ENCODE assay signal across 18 cellular contexts in the genomic region with DNA sequence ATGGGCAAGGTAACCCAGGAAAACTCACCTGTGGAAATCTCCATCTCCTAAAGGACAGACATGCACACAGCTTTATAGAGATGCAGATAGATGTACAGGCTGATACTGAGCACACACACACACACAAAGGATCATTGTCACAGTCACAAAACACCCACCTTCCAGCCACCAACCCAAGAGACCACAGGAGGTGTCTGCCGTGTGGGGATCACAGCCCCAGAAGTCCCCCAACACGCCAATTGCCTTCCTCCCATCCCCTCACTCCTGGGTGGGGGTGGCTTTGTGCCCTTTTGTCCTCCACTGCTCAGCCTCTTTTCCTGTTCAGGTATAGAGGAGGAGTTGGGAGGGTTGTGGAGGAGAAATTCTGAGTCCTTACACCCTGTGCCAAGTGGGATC. TPM values are rescaled to one million over a fixed set of nuclear protein-coding genes. Genes with fewer than 3 reads are reported as not detected.
A peak's percentile ranks its signal among the peaks of the same experiment; 100 is the strongest.
DNase-seq lines count a peak whose midpoint lies in the region; ATAC-seq and TF ChIP-seq lines count a peak whose summit lies in the region.
"Had no signal": no experiment of that assay in that cellular context is flagged by ENCODE, and none has a peak within 500 bp of the region (broad histone marks: within the 10 kb centered on the region; RNA-seq: fewer than 3 reads in every experiment).

No MANE protein-coding gene starts in this region.

- peaks cover 87% of the 10 kb centered on the region for H3K27me3 ChIP-seq in left ventricle myocardium inferior (ENCODE audit: low read depth)
- H3K27me3 ChIP-seq in mesendoderm (ENCODE audit: insufficient read depth, low read length, poor library complexity): peaks cover 29% of the 10 kb centered on the region

- TF ChIP-seq CTCF in left ventricle myocardium inferior (IDR thresholded peaks at IDR 0.05; ENCODE audit: borderline replicate concordance) (no peak), mesothelial cell of epicardium (IDR thresholded peaks at IDR 0.05; ENCODE audit: unreplicated experiment) (no peak)

- H3K9ac ChIP-seq in mesendoderm (ENCODE audit: low read length): no peak overlapping the region

- H4K8ac ChIP-seq in mesendoderm (ENCODE audit: low read depth, low read length): no peak overlapping the region

- H3K79me2 ChIP-seq in mesendoderm (ENCODE audit: control insufficient read depth, insufficient read depth, low read length): no peaks in the 10 kb centered on the region

- no peaks in the 10 kb centered on the region for H3K9me3 ChIP-seq in left ventricle myocardium inferior (replicated peaks)
- H3K9me3 ChIP-seq: breast epithelium, esophagus squamous epithelium, psoas muscle, tibial artery had no signal

- peaks cover 15% of the 10 kb centered on the region for H3K36me3 Mint-ChIP-seq in mesothelial cell of epicardium

- no peak overlapping the region for H3K4me3 ChIP-seq in left ventricle myocardium inferior
- H3K4me3 ChIP-seq in mesendoderm (ENCODE audit: low read length): no peak overlapping the region
- H3K4me3 ChIP-seq: K562 had no signal

- no peaks in the 10 kb centered on the region for H3K79me1 ChIP-seq in mesendoderm (ENCODE audit: low read length)

- WGBS in mesendoderm (ENCODE audit: extremely low coverage, insufficient coverage, low lambda C conversion rate): no CpG with 5 or more reads among the region's 2 CpGs

- peaks cover 1% of the 10 kb centered on the region for H3K27me3 Mint-ChIP-seq in mesothelial cell of epicardium (ENCODE audit: low read depth)

- H3K27ac ChIP-seq in left ventricle myocardium inferior (replicated peaks) (no peak overlapping the region), mesendoderm (ENCODE audit: low read depth, low read length) (no peak overlapping the region)
- H3K27ac ChIP-seq: breast epithelium, esophagus squamous epithelium, psoas muscle, SK-N-MC, tibial artery had no signal

- intact Hi-C loops in left ventricle myocardium inferior (cut with micrococcal nuclease): loop anchor here (5.0 to 10.0 kb wide), 2 partner anchors 229 to 346 kb away; no protein-coding TSS in a partner anchor
- intact Hi-C loops in Right ventricle myocardium inferior (cut with DNase I): loop anchor here (1.0 to 5.0 kb wide), 4 partner anchors 227 to 606 kb away; no protein-coding TSS in a partner anchor

- no peak overlapping the region for H4K5ac ChIP-seq in mesendoderm (ENCODE audit: low read length)

- DNase-seq in left ventricle myocardium inferior: peak; percentile 5
- no peak for DNase-seq in Right ventricle myocardium inferior (ENCODE audit: missing footprints)
- DNase-seq in activated CD8-positive, alpha-beta memory T cell treated with anti-CD3 and anti-CD28 coated beads, Interleukin-2, amount 50 U/mL, for 48 hours: peak; percentile 44
- peak in 1 of 2 experiments; percentile 37 for DNase-seq in mesothelial cell of epicardium (ENCODE audit: low spot score in 2 of 2, unreplicated experiment in 2 of 2)
- no peak for DNase-seq in activated CD4-positive, alpha-beta T cell treated with anti-CD3 and anti-CD28 coated beads for 48 hours
- no peak for DNase-seq in mesendoderm
- DNase-seq in 8988T: no peak
- DNase-seq: cortex of kidney, esophagus squamous epithelium had no signal

- peaks cover 43% of the 10 kb centered on the region for H3K4me1 ChIP-seq in left ventricle myocardium inferior
- H3K4me1 ChIP-seq in mesendoderm (ENCODE audit: control insufficient read depth, low read depth, low read length): no peaks in the 10 kb centered on the region

- H3K18ac ChIP-seq in mesendoderm (ENCODE audit: low read length): no peak overlapping the region

- H3K27ac Mint-ChIP-seq in mesothelial cell of epicardium: peak overlapping the region; percentile 98
- H3K27ac Mint-ChIP-seq: activated CD8-positive, alpha-beta T cell treated with anti-CD3 and anti-CD28 coated beads, Interleukin-2, amount 10 ng/mL, durations not matched to agents 7 days and 5 days; activated naive CD4-positive, alpha-beta T cell treated with anti-CD3 and anti-CD28 coated beads, Interleukin-2, amount 50 U/mL, for 24 hours had no signal

- peaks cover 66% of the 10 kb centered on the region for H3K4me1 Mint-ChIP-seq in mesothelial cell of epicardium

- no peaks in the 10 kb centered on the region for H3K9me3 Mint-ChIP-seq in mesothelial cell of epicardium
- H3K9me3 Mint-ChIP-seq: activated naive CD4-positive, alpha-beta T cell treated with anti-CD3 and anti-CD28 coated beads, Interleukin-2, amount 50 U/mL, for 24 hours; activated T-cell treated with anti-CD3 and anti-CD28 coated beads, Interleukin-2, amount 50 U/mL, for 4 hours had no signal

- H3K56ac ChIP-seq in mesendoderm (ENCODE audit: low read length): no peak overlapping the region

- no peak for ATAC-seq in Right ventricle myocardium inferior

- no peak overlapping the region for H2BK15ac ChIP-seq in mesendoderm (replicated peaks; ENCODE audit: low read depth)

- no peak overlapping the region for H2BK5ac ChIP-seq in mesendoderm (ENCODE audit: low read length)

- H3K23ac ChIP-seq in mesendoderm (ENCODE audit: low read length): no peak overlapping the region

- no peak overlapping the region for H3K4me2 ChIP-seq in mesendoderm (ENCODE audit: low read length)

- no peak overlapping the region for H3K4ac ChIP-seq in mesendoderm (ENCODE audit: low read depth, low read length)

- H2AK5ac ChIP-seq in mesendoderm (ENCODE audit: low read length): no peak overlapping the region

- no peak overlapping the region for H2BK120ac ChIP-seq in mesendoderm (ENCODE audit: low read depth, low read length)

- peak overlapping the region; percentile 82 for H3K4me3 Mint-ChIP-seq in mesothelial cell of epicardium

- H3K36me3 ChIP-seq in left ventricle myocardium inferior (no peaks in the 10 kb centered on the region), mesendoderm (ENCODE audit: control insufficient read depth, insufficient read depth, low read length) (no peaks in the 10 kb centered on the region)
- H3K36me3 ChIP-seq: breast epithelium, esophagus squamous epithelium, tibial artery had no signal

RNA-seq across cellular contexts. Expression of a gene that starts 3.3 kb away (rescaled TPM):
- 1.5 TPM for total RNA-seq in left ventricle myocardium inferior
- 5.4 TPM for total RNA-seq in Right ventricle myocardium inferior
- 1,290 to 1,322 TPM (median 1,292 TPM) in 3 replicates for total RNA-seq in mesothelial cell of epicardium
- polyA plus RNA-seq in mesendoderm (2013, experiment 1 of 2): 0.15 TPM
- polyA plus RNA-seq in mesendoderm (2013, experiment 2 of 2): 0.13 TPM
- total RNA-seq: activated CD8-positive, alpha-beta T cell treated with anti-CD3 and anti-CD28 coated beads, Interleukin-2, amount 10 ng/mL, durations not matched to agents 7 days and 5 days; T-helper 1 cell treated with Interleukin-12 subunit alpha and Interleukin-12 subunit beta and Interleukin-4 antibody, amounts not matched to agents 30 ng/mL and 1 ng/mL, for 36 hours had no signal

Comparison
In these comparisons a context has a peak if more than half of its experiments do, and no peak if none do; other contexts are left out.
1. DNase-seq: peak in left ventricle myocardium inferior (single experiment) and activated CD8-positive, alpha-beta memory T cell treated with anti-CD3 and anti-CD28 coated beads, Interleukin-2, amount 50 U/mL, for 48 hours (single experiment); none in Right ventricle myocardium inferior (single experiment), activated CD4-positive, alpha-beta T cell treated with anti-CD3 and anti-CD28 coated beads for 48 hours (single experiment), mesendoderm (single experiment) and 8988T (single experiment).
2. RNA of a gene that starts 3.3 kb away (total RNA-seq): 1,290 to 1,322 TPM in mesothelial cell of epicardium; 5.4 TPM in Right ventricle myocardium inferior (single experiment) and 1.5 TPM in left ventricle myocardium inferior (single experiment); every median in the first group is over 100 times any median in the second.